ENCODE assay signal across 1 cellular context in the genomic region with DNA sequence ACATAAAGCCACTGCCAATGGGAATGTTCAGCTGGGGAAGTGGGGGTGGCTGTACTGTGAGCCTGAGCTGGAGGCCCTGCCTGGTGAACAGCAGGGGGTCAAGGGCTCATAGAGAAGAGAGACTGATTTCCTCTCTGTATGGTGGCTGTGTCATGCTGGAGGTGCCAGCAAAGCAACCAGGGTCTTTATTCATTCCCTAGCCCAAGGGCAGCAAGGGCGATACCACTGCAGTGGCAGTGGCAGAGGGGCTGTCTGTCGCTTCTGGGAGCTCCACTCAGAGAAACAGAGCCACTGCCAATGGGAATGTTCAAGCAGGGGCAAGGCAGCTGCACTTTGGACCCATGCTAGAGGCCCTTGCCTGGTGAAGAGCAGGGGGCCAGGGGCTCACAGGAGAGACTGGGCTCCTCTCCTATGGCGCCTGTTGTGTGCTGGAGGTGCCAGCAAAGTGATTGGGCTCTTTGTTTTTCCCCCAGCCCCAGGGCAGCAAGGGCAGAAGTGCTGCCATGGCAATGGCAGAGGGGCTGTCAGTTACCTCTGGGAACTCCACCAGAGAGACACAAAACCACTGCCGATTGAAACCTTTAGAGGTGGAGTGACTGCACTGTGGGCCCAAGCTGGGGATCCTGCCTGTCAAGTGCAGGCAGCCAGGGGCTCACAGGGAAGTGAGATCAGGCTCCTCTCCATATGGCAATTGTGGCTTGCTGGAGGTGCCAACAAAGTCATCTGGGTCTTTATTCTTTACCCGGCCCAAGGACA.
TF ChIP-seq lines count a peak whose summit lies in the region.

No MANE protein-coding gene starts in this region.

TF ChIP-seq in H1, 55 proteins besides CTCF, POLR2A, EP300 and RAD21 (continued from another document):
- TF ChIP-seq CHD7 (IDR thresholded peaks at IDR 0.05; ENCODE audit: insufficient replicate concordance, low read length) (no peak), CTBP2 (IDR thresholded peaks at IDR 0.05; ENCODE audit: borderline replicate concordance, insufficient read depth, insufficient read length, low read length) (no peak), RBBP5 (IDR thresholded peaks at IDR 0.05; ENCODE audit: borderline replicate concordance, low read depth, low read length) (no peak), TBP (IDR thresholded peaks at IDR 0.05; ENCODE audit: low read depth, low read length) (no peak), CEBPB (IDR thresholded peaks at IDR 0.05; ENCODE audit: low read depth, low read length) (no peak), CBX5 (IDR thresholded peaks at IDR 0.05; ENCODE audit: low read depth, low read length) (no peak), RXRA (IDR thresholded peaks at IDR 0.05; ENCODE audit: insufficient read depth, low read depth, low read length) (no peak), BACH1 (IDR thresholded peaks at IDR 0.05; ENCODE audit: low read length) (no peak), SRF (IDR thresholded peaks at IDR 0.05; ENCODE audit: low read depth, low read length) (no peak), SIX5 (IDR thresholded peaks at IDR 0.05; ENCODE audit: low read depth, low read length) (no peak), CREB1 (IDR thresholded peaks at IDR 0.05) (no peak)
- TF ChIP-seq, protein P1, sequence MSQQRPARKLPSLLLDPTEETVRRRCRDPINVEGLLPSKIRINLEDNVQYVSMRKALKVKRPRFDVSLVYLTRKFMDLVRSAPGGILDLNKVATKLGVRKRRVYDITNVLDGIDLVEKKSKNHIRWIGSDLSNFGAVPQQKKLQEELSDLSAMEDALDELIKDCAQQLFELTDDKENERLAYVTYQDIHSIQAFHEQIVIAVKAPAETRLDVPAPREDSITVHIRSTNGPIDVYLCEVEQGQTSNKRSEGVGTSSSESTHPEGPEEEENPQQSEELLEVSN (IDR thresholded peaks at IDR 0.05): no peak
